In genomic region chr7:138919256-138919655, GRCh38 we compare ENCODE assay signal across 29 cellular contexts.
DNase-seq lines count a peak whose midpoint lies in the region; ATAC-seq and TF ChIP-seq lines count a peak whose summit lies in the region.
"Had no signal": no experiment of that assay in that cellular context is flagged by ENCODE, and none has a peak within 500 bp of the region (broad histone marks: within the 10 kb centered on the region; RNA-seq: fewer than 3 reads in every experiment).

No MANE protein-coding gene starts in this region.

- POLR2A ChIA-PET in GM10248 (lab: Yijun Ruan, JAX): no interaction called here

- TF ChIP-seq CTCF in Peyer's patch (IDR thresholded peaks at IDR 0.05) (no peak), GM10248 (IDR thresholded peaks at IDR 0.05; ENCODE audit: control extremely low read depth, extremely low read depth, low read depth, missing control alignments) (no peak)

- TF ChIP-seq POLR2A in Peyer's patch (IDR thresholded peaks at IDR 0.05): no peak

- H3K36me3 Mint-ChIP-seq in activated CD4-positive, alpha-beta T cell treated with anti-CD3 and anti-CD28 coated beads, Interleukin-2, amount 10 ng/mL, durations not matched to agents 24 days and 14 days (ENCODE audit: low read depth): no peaks in the 10 kb centered on the region
- H3K36me3 Mint-ChIP-seq: natural killer cell had no signal

- H3K9me3 ChIP-seq in Peyer's patch: no peaks in the 10 kb centered on the region
- H3K9me3 ChIP-seq: esophagus squamous epithelium, lower lobe of right lung, upper lobe of left lung had no signal

- CTCF ChIA-PET in GM10248 (lab: Yijun Ruan, JAX): interaction anchor here (0.8 to 1.7 kb wide), 3 partner anchors 11 to 33 kb away, joined by 3 to 5 read pairs (median 4); no protein-coding TSS in a partner anchor

- no peak overlapping the region for H3K4me3 ChIP-seq in Peyer's patch
- H3K4me3 ChIP-seq: esophagus squamous epithelium, hepatocyte, lower lobe of right lung, skin epidermis, upper lobe of left lung had no signal

- H3K4me1 ChIP-seq in Peyer's patch: no peaks in the 10 kb centered on the region
- H3K4me1 ChIP-seq: esophagus squamous epithelium, lower lobe of right lung, upper lobe of left lung had no signal

- H3K36me3 ChIP-seq in Peyer's patch: no peaks in the 10 kb centered on the region
- H3K36me3 ChIP-seq: esophagus squamous epithelium had no signal

- H3K27ac ChIP-seq in Peyer's patch: no peak overlapping the region
- H3K27ac ChIP-seq: esophagus squamous epithelium, hepatocyte, lower lobe of right lung, RWPE1, skin epidermis, upper lobe of left lung had no signal

- no peaks in the 10 kb centered on the region for H3K9me3 Mint-ChIP-seq in activated CD4-positive, alpha-beta T cell treated with anti-CD3 and anti-CD28 coated beads, Interleukin-2, amount 10 ng/mL, durations not matched to agents 24 days and 14 days
- H3K9me3 Mint-ChIP-seq: activated T-helper 1 cell treated with anti-CD3 and anti-CD28 coated beads, Interleukin-12 subunit alpha, Interleukin-12 subunit beta, Interleukin-2, Interleukin-4 antibody, amounts not matched to agents 30 ng/mL and 10 ng/mL and 1 ng/mL, durations not matched to agents 14 hours and 24 hours and 36 hours; natural killer cell had no signal

- H3K27me3 ChIP-seq in Peyer's patch: no peaks in the 10 kb centered on the region
- H3K27me3 ChIP-seq: esophagus squamous epithelium, hepatocyte, upper lobe of left lung had no signal

- intact Hi-C loops in activated CD4-positive, alpha-beta T cell treated with anti-CD3 and anti-CD28 coated beads, Interleukin-2, amount 10 ng/mL, durations not matched to agents 24 days and 14 days (cut with micrococcal nuclease): no loop called here

- peaks cover 17% of the 10 kb centered on the region for H3K27me3 Mint-ChIP-seq in activated CD4-positive, alpha-beta T cell treated with anti-CD3 and anti-CD28 coated beads, Interleukin-2, amount 10 ng/mL, durations not matched to agents 24 days and 14 days

- peaks cover 7% of the 10 kb centered on the region for H3K4me1 Mint-ChIP-seq in activated CD4-positive, alpha-beta T cell treated with anti-CD3 and anti-CD28 coated beads, Interleukin-2, amount 10 ng/mL, durations not matched to agents 24 days and 14 days
- H3K4me1 Mint-ChIP-seq: natural killer cell had no signal

- peak; percentile 68 for DNase-seq in EH (ENCODE audit: low read depth)
- peak; percentile 20 for DNase-seq in M059J (ENCODE audit: low read depth)
- peak; percentile 40 for DNase-seq in astrocyte of the hippocampus (ENCODE audit: low read depth, low spot score)
- DNase-seq in non-pigmented ciliary epithelial cell (ENCODE audit: low read depth): peak; percentile 5
- DNase-seq in activated CD4-positive, alpha-beta T cell treated with anti-CD3 and anti-CD28 coated beads, Interleukin-2, amount 10 ng/mL, durations not matched to agents 24 days and 14 days: no peak
- no peak for DNase-seq in Peyer's patch
- DNase-seq in GM10248 (ENCODE audit: extremely low spot score): no peak
- DNase-seq: ACHN; activated CD4-positive, alpha-beta T cell treated with anti-CD3 and anti-CD28 coated beads, Interleukin-2, amount 50 U/mL, for 48 hours; activated naive CD4-positive, alpha-beta T cell treated with Interleukin-2 at 50 U/mL for 16 hours; COR-L47; DMS53; esophagus squamous epithelium; GF-D8; lower lobe of right lung; natural killer cell; NCI-H1436 treated with DMSO at 0.1 percent for 48 hours; NCI-H2171; NCI-H82; retina; stimulated activated naive CD4-positive, alpha-beta T cell; T-helper 1 cell; upper lobe of left lung had no signal

- no peak overlapping the region for H3K27ac Mint-ChIP-seq in activated CD4-positive, alpha-beta T cell treated with anti-CD3 and anti-CD28 coated beads, Interleukin-2, amount 10 ng/mL, durations not matched to agents 24 days and 14 days
- H3K27ac Mint-ChIP-seq: activated T-helper 1 cell treated with anti-CD3 and anti-CD28 coated beads, Interleukin-12 subunit alpha, Interleukin-12 subunit beta, Interleukin-2, Interleukin-4 antibody, amounts not matched to agents 30 ng/mL and 10 ng/mL and 1 ng/mL, durations not matched to agents 14 hours and 24 hours and 36 hours; natural killer cell had no signal

- ATAC-seq in HG03097 (IDR thresholded peaks at IDR 0.05; ENCODE audit: low FRiP score, unreplicated experiment): no peak
- ATAC-seq: activated CD4-positive, CD25-positive, alpha-beta regulatory T cell treated with anti-CD3 and anti-CD28 coated beads, Interleukin-2, amount 50 U/mL, for 24 hours; lower lobe of right lung; natural killer cell had no signal

- H3K4me3 Mint-ChIP-seq in activated CD4-positive, alpha-beta T cell treated with anti-CD3 and anti-CD28 coated beads, Interleukin-2, amount 10 ng/mL, durations not matched to agents 24 days and 14 days: no peak overlapping the region
- H3K4me3 Mint-ChIP-seq: activated T-helper 1 cell treated with anti-CD3 and anti-CD28 coated beads, Interleukin-12 subunit alpha, Interleukin-12 subunit beta, Interleukin-2, Interleukin-4 antibody, amounts not matched to agents 30 ng/mL and 10 ng/mL and 1 ng/mL, durations not matched to agents 14 hours and 24 hours and 36 hours; natural killer cell had no signal

Comparison
In these comparisons a context has a peak if more than half of its experiments do, and no peak if none do; other contexts are left out.
1. DNase-seq: peak in EH (single experiment), M059J (single experiment), astrocyte of the hippocampus (single experiment) and non-pigmented ciliary epithelial cell (single experiment); none in activated CD4-positive, alpha-beta T cell treated with anti-CD3 and anti-CD28 coated beads, Interleukin-2, amount 10 ng/mL, durations not matched to agents 24 days and 14 days (single experiment), Peyer's patch (0 of 3) and GM10248 (single experiment).